18 cellular contexts compared by ENCODE assay signal in genomic region chr16:56769674-56770073, GRCh38.
"Had no signal": no experiment of that assay in that cellular context is flagged by ENCODE, and none has a peak within 500 bp of the region (broad histone marks: within the 10 kb centered on the region; RNA-seq: fewer than 3 reads in every experiment).

No MANE protein-coding gene starts in this region.

- ATAC-seq: activated CD4-positive, CD25-positive, alpha-beta regulatory T cell treated with anti-CD3 and anti-CD28 coated beads, Interleukin-2, amount 50 U/mL, for 24 hours; body of pancreas had no signal

- H3K4me3 Mint-ChIP-seq: activated naive CD8-positive, alpha-beta T cell treated with anti-CD3 and anti-CD28 coated beads for 36 hours; naive B cell; neural crest cell; T-helper 1 cell treated with Interleukin-12 subunit alpha and Interleukin-12 subunit beta and Interleukin-4 antibody, amounts not matched to agents 30 μg/mL and 1 μg/mL, for 36 hours had no signal

- H3K4me3 ChIP-seq: body of pancreas, left ventricle myocardium inferior, tibial artery had no signal

- H3K27ac Mint-ChIP-seq: activated naive CD8-positive, alpha-beta T cell treated with anti-CD3 and anti-CD28 coated beads for 36 hours; T-helper 1 cell treated with Interleukin-12 subunit alpha and Interleukin-12 subunit beta and Interleukin-4 antibody, amounts not matched to agents 30 μg/mL and 1 μg/mL, for 36 hours had no signal

- H3K27me3 ChIP-seq: body of pancreas, tibial artery had no signal

- H3K9me3 Mint-ChIP-seq: activated naive CD8-positive, alpha-beta T cell treated with anti-CD3 and anti-CD28 coated beads for 36 hours; naive B cell; neural crest cell; T-helper 1 cell treated with Interleukin-12 subunit alpha and Interleukin-12 subunit beta and Interleukin-4 antibody, amounts not matched to agents 30 μg/mL and 1 μg/mL, for 36 hours had no signal

- H3K27me3 Mint-ChIP-seq: activated naive CD8-positive, alpha-beta T cell treated with anti-CD3 and anti-CD28 coated beads for 36 hours; naive B cell had no signal

- DNase-seq: activated CD4-positive, alpha-beta T cell treated with anti-CD3 and anti-CD28 coated beads, Interleukin-2, amount 50 U/mL, for 1 hour; activated CD8-positive, alpha-beta memory T cell treated with anti-CD3 and anti-CD28 coated beads, Interleukin-2, amount 50 U/mL, for 4 hours; activated gamma-delta T cell treated with Interleukin-2 at 50 U/mL for 16 hours; activated naive CD8-positive, alpha-beta T cell treated with anti-CD3 and anti-CD28 coated beads for 36 hours; central memory CD4-positive, alpha-beta T cell; foreskin fibroblast; hypothalamus; left ventricle myocardium inferior; naive B cell; stimulated activated CD4-positive, alpha-beta T cell treated with anti-CD3 and anti-CD28 coated beads, Interleukin-12 subunit alpha, Interleukin-12 subunit beta, amount 100 ng/mL, for 4 hours; stimulated activated CD4-positive, alpha-beta T cell treated with anti-CD3 and anti-CD28 coated beads, Interleukin-1b, Interleukin-23, amount 100 ng/mL, for 48 hours; stimulated activated CD8-positive, alpha-beta memory T cell treated with anti-CD3 and anti-CD28 coated beads, Interleukin-4, amount 100 ng/mL, for 48 hours; stimulated activated naive CD4-positive, alpha-beta T cell; tibial artery had no signal

- H3K9me3 ChIP-seq: body of pancreas, left ventricle myocardium inferior, tibial artery had no signal

- H3K36me3 ChIP-seq: left ventricle myocardium inferior had no signal

- H3K27ac ChIP-seq: body of pancreas, left ventricle myocardium inferior, tibial artery had no signal
